In genomic region chr22:46590334-46590733, GRCh38 we compare ENCODE assay signal across 15 cellular contexts. TPM values are rescaled to one million over a fixed set of nuclear protein-coding genes. Genes with fewer than 3 reads are reported as not detected.
DNase-seq lines count a peak whose midpoint lies in the region; ATAC-seq and TF ChIP-seq lines count a peak whose summit lies in the region.
"Had no signal": no experiment of that assay in that cellular context is flagged by ENCODE, and none has a peak within 500 bp of the region (broad histone marks: within the 10 kb centered on the region; RNA-seq: fewer than 3 reads in every experiment).

No MANE protein-coding gene starts in this region.

- H3K4me2 ChIP-seq in BLaER1 treated with 17β-estradiol and CSF1 and Interleukin-3, amounts not matched to agents 10 nM and 100 nM, result peak overlapping the region; percentile 87 to 100 (median 98)
- peak overlapping the region; percentile 61; the same call in 1 of the 2 replicates for H3K4me2 ChIP-seq in OCI-LY1 (ENCODE audit: low read length)

- DNase-seq in cardiac septum (ENCODE audit: low spot score) (peak; percentile 90), mucosa of descending colon (peak in 2 of 3 donors; percentile 36 to 54), NCI-H128 (lab: John Stamatoyannopoulos, UW; ENCODE audit: unreplicated experiment) (no peak), retina (no peak), SKM-1 (lab: John Stamatoyannopoulos, UW; ENCODE audit: unreplicated experiment) (no peak)
- DNase-seq: activated CD4-positive, alpha-beta T cell treated with anti-CD3 and anti-CD28 coated beads for 48 hours; activated naive CD4-positive, alpha-beta T cell treated with Interleukin-2 at 50 U/mL for 16 hours; NCI-H187 treated with DMSO at 0.1 percent for 48 hours; NCI-H510A treated with DMSO at 0.1 percent for 48 hours; nephron progenitor cell; OCI-M1; stimulated activated CD4-positive, alpha-beta T cell treated with anti-CD3 and anti-CD28 coated beads, Interleukin-15, amount 100 ng/mL, for 24 hours had no signal

- H3K9me3 ChIP-seq in BLaER1 treated with 17β-estradiol and CSF1 and Interleukin-3, amounts not matched to agents 10 nM and 100 nM (replicated peaks in 1 of 11), result no peaks in the 10 kb centered on the region
- H3K9me3 ChIP-seq in OCI-LY1 (ENCODE audit: low read length) (no peaks in the 10 kb centered on the region), mucosa of descending colon (no peaks in the 10 kb centered on the region)

- H3K4me1 ChIP-seq in BLaER1 treated with 17β-estradiol and CSF1 and Interleukin-3, amounts not matched to agents 10 nM and 100 nM, result peaks cover 89 to 100% (median 99%) of the 10 kb centered on the region in 10 experiments
- H3K4me1 ChIP-seq in OCI-LY1 (ENCODE audit: insufficient read depth, low read length, severe bottlenecking), result peaks cover 70% of the 10 kb centered on the region
- peaks cover 35% of the 10 kb centered on the region for H3K4me1 ChIP-seq in mucosa of descending colon (ENCODE audit: low read depth)

- H2AFZ ChIP-seq in OCI-LY1 (ENCODE audit: low read length), result no peak overlapping the region

- TF ChIP-seq CTCF in OCI-LY1 (IDR thresholded peaks at IDR 0.05; ENCODE audit: low read length) (no peak), mucosa of descending colon (IDR thresholded peaks at IDR 0.05) (no peak)

- H3F3A ChIP-seq in OCI-LY1 (ENCODE audit: insufficient read depth, low read length), result no peaks in the 10 kb centered on the region

- H4K20me1 ChIP-seq in BLaER1 treated with 17β-estradiol and CSF1 and Interleukin-3, amounts not matched to agents 10 nM and 100 nM, result peaks cover 4 to 44% (median 17%) of the 10 kb centered on the region in 11 experiments; a peak in 15 of 22 replicates
- no peaks in the 10 kb centered on the region for H4K20me1 ChIP-seq in OCI-LY1 (ENCODE audit: insufficient read depth, low read length)

- H3K36me3 ChIP-seq in BLaER1 treated with 17β-estradiol and CSF1 and Interleukin-3, amounts not matched to agents 10 nM and 100 nM, result no peaks in the 10 kb centered on the region; a peak in 1 of 22 replicates
- no peaks in the 10 kb centered on the region for H3K36me3 ChIP-seq in OCI-LY1 (ENCODE audit: insufficient read depth, low read length)
- no peaks in the 10 kb centered on the region for H3K36me3 ChIP-seq in mucosa of descending colon (ENCODE audit: low read depth)

- H3K9me2 ChIP-seq in OCI-LY1 (ENCODE audit: low read depth, low read length), result no peaks in the 10 kb centered on the region

- intact Hi-C loops in cardiac septum (cut with DNase I), result no loop called here
- intact Hi-C loops in mucosa of descending colon (cut with DNase I, micrococcal nuclease), result no loop called here

- H3K27ac ChIP-seq in BLaER1 treated with 17β-estradiol and CSF1 and Interleukin-3, amounts not matched to agents 10 nM and 100 nM, result peak overlapping the region in 10 of 11 experiments; percentile 31 to 95 (median 68); a peak in 19 of 22 replicates
- peak overlapping the region; percentile 70 for H3K27ac ChIP-seq in OCI-LY1 (ENCODE audit: low read depth, low read length, poor library complexity, severe bottlenecking)

- ATAC-seq in mucosa of descending colon (no peak), GM19324 (IDR thresholded peaks at IDR 0.05; ENCODE audit: low FRiP score, unreplicated experiment) (no peak)

- H3K27me3 ChIP-seq in BLaER1 treated with 17β-estradiol and CSF1 and Interleukin-3, amounts not matched to agents 10 nM and 100 nM, result peaks cover 0 to 14% (median 0%) of the 10 kb centered on the region in 11 experiments; a peak in 5 of 22 replicates
- H3K27me3 ChIP-seq in OCI-LY1 (ENCODE audit: insufficient read depth, low read length), result no peaks in the 10 kb centered on the region

- no peaks in the 10 kb centered on the region for H3K79me2 ChIP-seq in OCI-LY1 (ENCODE audit: insufficient read depth, low read length)

- H3K9ac ChIP-seq in BLaER1 treated with 17β-estradiol and CSF1 and Interleukin-3, amounts not matched to agents 10 nM and 100 nM, result peak overlapping the region; percentile 18 to 80 (median 53); a peak in 19 of 22 replicates
- H3K9ac ChIP-seq in OCI-LY1 (ENCODE audit: low read length), result no peak overlapping the region; the same call in 1 of the 2 replicates

- H3K4me3 ChIP-seq in BLaER1 treated with 17β-estradiol and CSF1 and Interleukin-3, amounts not matched to agents 10 nM and 100 nM, result peak overlapping the region in 1 of 10 experiments; percentile 10; a peak in 3 of 20 replicates
- H3K4me3 ChIP-seq in OCI-LY1 (ENCODE audit: low read depth, low read length, poor library complexity, severe bottlenecking) (no peak overlapping the region), mucosa of descending colon (no peak overlapping the region)

RNA-seq across cellular contexts. Expression of gene GRAMD4, which starts 29.9 kb away (rescaled TPM):
- total RNA-seq in cardiac septum, result 64.8 TPM
- total RNA-seq in mucosa of descending colon, result 100 to 1,000 TPM; 114 to 203 (median 197) TPM

RNA-seq across cellular contexts. Expression of gene CELSR1, which starts 52.9 kb away (rescaled TPM):
- total RNA-seq in cardiac septum (13.3 TPM), mucosa of descending colon (1 to 10 TPM; 1.9 to 4.2 (median 2.5) TPM)

Comparison
In these comparisons a context has a peak if more than half of its experiments do, and no peak if none do; other contexts are left out.
1. DNase-seq: peak in cardiac septum (single experiment) and mucosa of descending colon (2 of 3); none in NCI-H128 (single experiment), retina (single experiment) and SKM-1 (single experiment).